1 cellular context compared by ENCODE assay signal in genomic region chr5:123414975-123415374, GRCh38.
TF ChIP-seq lines count a peak whose summit lies in the region.

No MANE protein-coding gene starts in this region.

TF ChIP-seq in SK-N-SH, 30 proteins besides CTCF, POLR2A, EP300 and RAD21 (continued from another document):
- TF ChIP-seq, protein P1, sequence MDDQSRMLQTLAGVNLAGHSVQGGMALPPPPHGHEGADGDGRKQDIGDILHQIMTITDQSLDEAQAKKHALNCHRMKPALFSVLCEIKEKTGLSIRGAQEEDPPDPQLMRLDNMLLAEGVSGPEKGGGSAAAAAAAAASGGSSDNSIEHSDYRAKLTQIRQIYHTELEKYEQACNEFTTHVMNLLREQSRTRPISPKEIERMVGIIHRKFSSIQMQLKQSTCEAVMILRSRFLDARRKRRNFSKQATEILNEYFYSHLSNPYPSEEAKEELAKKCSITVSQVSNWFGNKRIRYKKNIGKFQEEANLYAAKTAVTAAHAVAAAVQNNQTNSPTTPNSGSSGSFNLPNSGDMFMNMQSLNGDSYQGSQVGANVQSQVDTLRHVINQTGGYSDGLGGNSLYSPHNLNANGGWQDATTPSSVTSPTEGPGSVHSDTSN (IDR thresholded peaks at IDR 0.05) = no peak
- no peak for TF ChIP-seq RFX5 (IDR thresholded peaks at IDR 0.05; ENCODE audit: low read length)
- no peak for TF ChIP-seq SIN3A (IDR thresholded peaks at IDR 0.05; ENCODE audit: borderline replicate concordance, low read depth, low read length)
- TF ChIP-seq ELF1 (IDR thresholded peaks at IDR 0.05) = no peak
- no peak for TF ChIP-seq NRF1 (IDR thresholded peaks at IDR 0.05; ENCODE audit: low read depth, low read length)
